30 cellular contexts compared by ENCODE assay signal in genomic region chr10:6589287-6590094, GRCh38. TPM values are rescaled to one million over a fixed set of nuclear protein-coding genes. Genes with fewer than 3 reads are reported as not detected.
DNase-seq lines count a peak whose midpoint lies in the region; ATAC-seq and TF ChIP-seq lines count a peak whose summit lies in the region.
"Had no signal": no experiment of that assay in that cellular context is flagged by ENCODE, and none has a peak within 500 bp of the region (broad histone marks: within the 10 kb centered on the region; RNA-seq: fewer than 3 reads in every experiment).

No MANE protein-coding gene starts in this region.

- H3K27ac Mint-ChIP-seq in activated CD4-positive, alpha-beta T cell treated with anti-CD3 and anti-CD28 coated beads, Interleukin-2, amount 10 ng/mL, durations not matched to agents 24 days and 14 days = peak overlapping the region; percentile 82
- H3K27ac Mint-ChIP-seq in CD4-positive, alpha-beta T cell = peak overlapping the region; percentile 94
- H3K27ac Mint-ChIP-seq in activated T-helper 17 cell treated with anti-CD3 and anti-CD28 coated beads, Interleukin-2, amount 50 U/mL, for 72 hours = peak overlapping the region; percentile 84
- H3K27ac Mint-ChIP-seq in naive thymus-derived CD4-positive, alpha-beta T cell = peak overlapping the region; percentile 64 to 99 (median 97)
- H3K27ac Mint-ChIP-seq: dendritic cell treated with granulocyte-macrophage colony-stimulating factor and Interleukin-4, amounts not matched to agents 40 ng/mL and 50 ng/mL, for 4 days; progenitor cell of endocrine pancreas had no signal

- peaks cover 0 to 15% (median 5%) of the 10 kb centered on the region in 3 experiments for H3K36me3 ChIP-seq in naive thymus-derived CD4-positive, alpha-beta T cell (ENCODE audit: control insufficient read depth in 2 of 3, insufficient read depth in 3 of 3, low read length in 3 of 3)
- no peaks in the 10 kb centered on the region for H3K36me3 ChIP-seq in heart right ventricle
- H3K36me3 ChIP-seq: gastroesophageal sphincter, Peyer's patch, sigmoid colon, thoracic aorta, uterus had no signal

- peak overlapping the region; percentile 50 for H3K4me3 Mint-ChIP-seq in activated CD4-positive, alpha-beta T cell treated with anti-CD3 and anti-CD28 coated beads, Interleukin-2, amount 10 ng/mL, durations not matched to agents 24 days and 14 days
- H3K4me3 Mint-ChIP-seq in CD4-positive, alpha-beta T cell = peak overlapping the region; percentile 62
- peak overlapping the region; percentile 83 for H3K4me3 Mint-ChIP-seq in activated T-helper 17 cell treated with anti-CD3 and anti-CD28 coated beads, Interleukin-2, amount 50 U/mL, for 72 hours
- H3K4me3 Mint-ChIP-seq in naive thymus-derived CD4-positive, alpha-beta T cell = peak overlapping the region; percentile 70 to 97 (median 80)
- H3K4me3 Mint-ChIP-seq: dendritic cell treated with granulocyte-macrophage colony-stimulating factor and Interleukin-4, amounts not matched to agents 40 ng/mL and 50 ng/mL, for 4 days had no signal

- TF ChIP-seq CTCF in CD4-positive, alpha-beta T cell (IDR thresholded peaks at IDR 0.05) = no peak
- TF ChIP-seq CTCF in heart right ventricle (IDR thresholded peaks at IDR 0.05) = no peak

- peaks cover 38 to 68% of the 10 kb centered on the region in 2 donors for H3K4me1 ChIP-seq in naive thymus-derived CD4-positive, alpha-beta T cell (ENCODE audit: control insufficient read depth in 2 of 2, insufficient read depth in 2 of 2, low read length in 2 of 2)
- H3K4me1 ChIP-seq in heart right ventricle = peaks cover 0 to 2% (median 0%) of the 10 kb centered on the region in 9 donors
- H3K4me1 ChIP-seq: A549, gastroesophageal sphincter, Peyer's patch, sigmoid colon, uterus had no signal

- no peaks in the 10 kb centered on the region for H3K9me3 ChIP-seq in CD4-positive, alpha-beta T cell (ENCODE audit: control insufficient read depth, low read length)
- no peaks in the 10 kb centered on the region for H3K9me3 ChIP-seq in naive thymus-derived CD4-positive, alpha-beta T cell (ENCODE audit: control insufficient read depth in 2 of 3, low read length in 3 of 3)
- no peaks in the 10 kb centered on the region for H3K9me3 ChIP-seq in heart right ventricle
- H3K9me3 ChIP-seq: A549, gastroesophageal sphincter, Peyer's patch, sigmoid colon, thoracic aorta, uterus had no signal

- ATAC-seq in CD4-positive, alpha-beta T cell (ENCODE audit: poor library complexity) = no peak
- ATAC-seq in activated T-helper 17 cell treated with anti-CD3 and anti-CD28 coated beads, Interleukin-2, amount 50 U/mL, for 72 hours (replicated peaks) = no peak
- ATAC-seq in naive thymus-derived CD4-positive, alpha-beta T cell = no peak
- no peak for ATAC-seq in Right ventricle myocardium superior (ENCODE audit: poor library complexity)
- ATAC-seq in heart right ventricle = no peak
- ATAC-seq: A549, gastroesophageal sphincter, HepG2, left lobe of liver had no signal

- POLR2A ChIA-PET in CD4-positive, alpha-beta T cell (lab: Charles Lee) = interaction anchor here (0.6 to 2.1 kb wide), 9 partner anchors 9 to 175 kb away, joined by 3 to 6 read pairs (median 5); no protein-coding TSS in a partner anchor
- POLR2A ChIA-PET in naive thymus-derived CD4-positive, alpha-beta T cell (lab: Charles Lee) = interaction anchor here (0.8 to 6.4 kb wide), 16 partner anchors 8 to 94 kb away, joined by 3 to 20 read pairs (median 4); partner anchors contain the start of gene PRKCQ

- intact Hi-C loops in activated CD4-positive, alpha-beta T cell treated with anti-CD3 and anti-CD28 coated beads, Interleukin-2, amount 10 ng/mL, durations not matched to agents 24 days and 14 days (cut with micrococcal nuclease) = loop anchor here (10.0 kb wide), 1 partner anchor 535 kb away; no protein-coding TSS in a partner anchor
- intact Hi-C loops in CD4-positive, alpha-beta T cell (cut with DNase I, micrococcal nuclease) = no loop called here
- intact Hi-C loops in naive thymus-derived CD4-positive, alpha-beta T cell (cut with micrococcal nuclease) = loop anchor here (10.0 kb wide), 2 partner anchors 245 to 505 kb away; partner anchors contain the start of gene RBM17 (in 1 of the 2)
- intact Hi-C loops in Right ventricle myocardium superior (cut with DNase I) (no loop called here), heart right ventricle (cut with DNase I) (loop anchor here in 1 of 10 donors (10.0 kb wide), 1 partner anchor 55 kb away; no protein-coding TSS in a partner anchor)

- peaks cover 79% of the 10 kb centered on the region for H3K36me3 Mint-ChIP-seq in activated CD4-positive, alpha-beta T cell treated with anti-CD3 and anti-CD28 coated beads, Interleukin-2, amount 10 ng/mL, durations not matched to agents 24 days and 14 days (ENCODE audit: low read depth)
- peaks cover 77% of the 10 kb centered on the region for H3K36me3 Mint-ChIP-seq in CD4-positive, alpha-beta T cell (ENCODE audit: low read depth)
- peaks cover 71% of the 10 kb centered on the region for H3K36me3 Mint-ChIP-seq in activated T-helper 17 cell treated with anti-CD3 and anti-CD28 coated beads, Interleukin-2, amount 50 U/mL, for 72 hours (ENCODE audit: low read depth)
- peaks cover 14 to 77% (median 39%) of the 10 kb centered on the region in 5 donors for H3K36me3 Mint-ChIP-seq in naive thymus-derived CD4-positive, alpha-beta T cell

- H3K27me3 ChIP-seq in CD4-positive, alpha-beta T cell (ENCODE audit: control insufficient read depth, insufficient read depth, low read length) = no peaks in the 10 kb centered on the region
- no peaks in the 10 kb centered on the region for H3K27me3 ChIP-seq in naive thymus-derived CD4-positive, alpha-beta T cell (ENCODE audit: control insufficient read depth in 2 of 2, insufficient read depth in 2 of 2, low read length in 2 of 2)
- H3K27me3 ChIP-seq in heart right ventricle = peaks cover 0 to 65% (median 15%) of the 10 kb centered on the region in 7 donors
- H3K27me3 ChIP-seq: gastroesophageal sphincter, Peyer's patch, sigmoid colon, uterus had no signal

- 53 to 57% methylated on average over 11 of the region's 11 CpGs for WGBS in heart right ventricle, 2 donors

- no peak for DNase-seq in activated CD4-positive, alpha-beta T cell treated with anti-CD3 and anti-CD28 coated beads, Interleukin-2, amount 10 ng/mL, durations not matched to agents 24 days and 14 days
- DNase-seq in activated CD4-positive, alpha-beta T cell treated with anti-CD3 and anti-CD28 coated beads for 1 hour = no peak
- no peak for DNase-seq in CD4-positive, alpha-beta T cell
- no peak for DNase-seq in naive thymus-derived CD4-positive, alpha-beta T cell
- DNase-seq in Right ventricle myocardium superior = no peak
- no peak for DNase-seq in HK-2 (ENCODE audit: unreplicated experiment)
- no peak for DNase-seq in heart right ventricle
- DNase-seq: activated CD8-positive, alpha-beta memory T cell treated with anti-CD3 and anti-CD28 coated beads, Interleukin-2, amount 50 U/mL, for 48 hours; AML-193; caudate nucleus; hippocampal formation; Kasumi-1; mesendoderm; NCI-H146; NCI-H2107; NCI-H748 treated with DMSO at 0.1 percent for 48 hours; Peyer's patch; SIG-M5; sigmoid colon; stimulated activated CD4-positive, alpha-beta T cell treated with anti-CD3 and anti-CD28 coated beads, Interleukin-4, amount 100 ng/mL, for 4 hours; stimulated activated naive CD4-positive, alpha-beta T cell; uterus had no signal

- CTCF ChIA-PET in CD4-positive, alpha-beta T cell (lab: Charles Lee) = interaction anchor here (1.0 to 4.1 kb wide), 4 partner anchors 9 to 72 kb away, joined by 3 to 19 read pairs (median 5); no protein-coding TSS in a partner anchor
- CTCF ChIA-PET in naive thymus-derived CD4-positive, alpha-beta T cell (lab: Charles Lee) = interaction anchor here (0.7 to 2.3 kb wide), 7 partner anchors 8 to 72 kb away, joined by 3 to 13 read pairs (median 5); no protein-coding TSS in a partner anchor

- H3K4me1 Mint-ChIP-seq in activated CD4-positive, alpha-beta T cell treated with anti-CD3 and anti-CD28 coated beads, Interleukin-2, amount 10 ng/mL, durations not matched to agents 24 days and 14 days = peaks cover 84% of the 10 kb centered on the region
- peaks cover 99% of the 10 kb centered on the region for H3K4me1 Mint-ChIP-seq in CD4-positive, alpha-beta T cell (ENCODE audit: low read depth)
- peaks cover 64% of the 10 kb centered on the region for H3K4me1 Mint-ChIP-seq in activated T-helper 17 cell treated with anti-CD3 and anti-CD28 coated beads, Interleukin-2, amount 50 U/mL, for 72 hours
- peaks cover 49 to 100% (median 87%) of the 10 kb centered on the region in 7 donors for H3K4me1 Mint-ChIP-seq in naive thymus-derived CD4-positive, alpha-beta T cell

- H3K9me3 Mint-ChIP-seq in activated CD4-positive, alpha-beta T cell treated with anti-CD3 and anti-CD28 coated beads, Interleukin-2, amount 10 ng/mL, durations not matched to agents 24 days and 14 days = no peaks in the 10 kb centered on the region
- H3K9me3 Mint-ChIP-seq in CD4-positive, alpha-beta T cell = no peaks in the 10 kb centered on the region
- no peaks in the 10 kb centered on the region for H3K9me3 Mint-ChIP-seq in activated T-helper 17 cell treated with anti-CD3 and anti-CD28 coated beads, Interleukin-2, amount 50 U/mL, for 72 hours
- peaks cover 0 to 3% (median 0%) of the 10 kb centered on the region in 11 donors for H3K9me3 Mint-ChIP-seq in naive thymus-derived CD4-positive, alpha-beta T cell
- H3K9me3 Mint-ChIP-seq: dendritic cell treated with granulocyte-macrophage colony-stimulating factor and Interleukin-4, amounts not matched to agents 40 ng/mL and 50 ng/mL, for 4 days had no signal

- peak overlapping the region; percentile 83 for H3K27ac ChIP-seq in CD4-positive, alpha-beta T cell (ENCODE audit: low read depth, low read length)
- peak overlapping the region; percentile 94 for H3K27ac ChIP-seq in naive thymus-derived CD4-positive, alpha-beta T cell (ENCODE audit: low read depth, low read length)
- no peak overlapping the region for H3K27ac ChIP-seq in heart right ventricle
- H3K27ac ChIP-seq: A549, gastroesophageal sphincter, Peyer's patch, sigmoid colon, thoracic aorta, uterus had no signal

- no peak overlapping the region for H3K4me3 ChIP-seq in naive thymus-derived CD4-positive, alpha-beta T cell (ENCODE audit: low read length)
- H3K4me3 ChIP-seq in heart right ventricle = no peak overlapping the region
- H3K4me3 ChIP-seq: A549, gastroesophageal sphincter, Peyer's patch, sigmoid colon, thoracic aorta, uterus had no signal

- no peaks in the 10 kb centered on the region for H3K27me3 Mint-ChIP-seq in activated CD4-positive, alpha-beta T cell treated with anti-CD3 and anti-CD28 coated beads, Interleukin-2, amount 10 ng/mL, durations not matched to agents 24 days and 14 days
- H3K27me3 Mint-ChIP-seq in CD4-positive, alpha-beta T cell = no peaks in the 10 kb centered on the region
- no peaks in the 10 kb centered on the region for H3K27me3 Mint-ChIP-seq in activated T-helper 17 cell treated with anti-CD3 and anti-CD28 coated beads, Interleukin-2, amount 50 U/mL, for 72 hours
- no peaks in the 10 kb centered on the region for H3K27me3 Mint-ChIP-seq in naive thymus-derived CD4-positive, alpha-beta T cell
- H3K27me3 Mint-ChIP-seq: dendritic cell treated with granulocyte-macrophage colony-stimulating factor and Interleukin-4, amounts not matched to agents 40 ng/mL and 50 ng/mL, for 4 days had no signal

RNA-seq across cellular contexts. Expression of gene PRKCQ, which starts 9.4 kb away (rescaled TPM):
- 36.0 TPM in 2 replicates for total RNA-seq in activated CD4-positive, alpha-beta T cell treated with anti-CD3 and anti-CD28 coated beads, Interleukin-2, amount 10 ng/mL, durations not matched to agents 24 days and 14 days
- 10 to 100 TPM; 43.4 to 43.9 TPM for total RNA-seq in CD4-positive, alpha-beta T cell
- 10 to 100 TPM; 35.3 to 37.8 TPM for total RNA-seq in activated T-helper 17 cell treated with anti-CD3 and anti-CD28 coated beads, Interleukin-2, amount 50 U/mL, for 72 hours
- 10 to 100 TPM; 45.9 to 68.3 (median 65.8) TPM for total RNA-seq in naive thymus-derived CD4-positive, alpha-beta T cell
- 10 to 100 TPM; 44.3 to 74.5 TPM for polyA plus RNA-seq in naive thymus-derived CD4-positive, alpha-beta T cell
- total RNA-seq in Right ventricle myocardium superior (0.30 TPM), heart right ventricle (1 to 10 TPM in 2 of 10 donors, under 1 TPM in 7, not detected in 1; 0.15 to 2.0 (median 0.31) TPM)
- under 1 TPM in 1 of 2 donors, not detected in 1; 0.04 TPM for polyA plus RNA-seq in heart right ventricle

Comparison
In these comparisons a context has a peak if more than half of its experiments do, and no peak if none do; other contexts are left out.
1. H3K27ac ChIP-seq: peak in CD4-positive, alpha-beta T cell (single experiment) and naive thymus-derived CD4-positive, alpha-beta T cell (single experiment); none in heart right ventricle (0 of 10).
2. RNA of gene PRKCQ, which starts 9.4 kb away (total RNA-seq): 45.9 to 68.3 TPM in naive thymus-derived CD4-positive, alpha-beta T cell, 43.4 to 43.9 TPM in CD4-positive, alpha-beta T cell, 35.3 to 37.8 TPM in activated T-helper 17 cell treated with anti-CD3 and anti-CD28 coated beads, Interleukin-2, amount 50 U/mL, for 72 hours and 36.0 TPM in activated CD4-positive, alpha-beta T cell treated with anti-CD3 and anti-CD28 coated beads, Interleukin-2, amount 10 ng/mL, durations not matched to agents 24 days and 14 days; 0.15 to 2.0 TPM in heart right ventricle and 0.30 TPM in Right ventricle myocardium superior (single experiment); every median in the first group is over 10 times any median in the second.
3. intact Hi-C loops: an anchor here in activated CD4-positive, alpha-beta T cell treated with anti-CD3 and anti-CD28 coated beads, Interleukin-2, amount 10 ng/mL, durations not matched to agents 24 days and 14 days (10.0 kb wide) and naive thymus-derived CD4-positive, alpha-beta T cell (10.0 kb wide); none called in CD4-positive, alpha-beta T cell and Right ventricle myocardium superior.
4. Peak in every context shown above with its lines, with median percentiles within 50 percentile points of each other: H3K27ac Mint-ChIP-seq and H3K4me3 Mint-ChIP-seq.